In genomic region chr14:61894452-61895077, GRCh38 we compare ENCODE assay signal across 9 cellular contexts.
DNase-seq lines count a peak whose midpoint lies in the region; TF ChIP-seq lines count a peak whose summit lies in the region.
"Had no signal": no experiment of that assay in that cellular context is flagged by ENCODE, and none has a peak within 500 bp of the region (broad histone marks: within the 10 kb centered on the region; RNA-seq: fewer than 3 reads in every experiment).

No MANE protein-coding gene starts in this region.

- H3K4me3 Mint-ChIP-seq in CD8-positive, alpha-beta memory T cell: no peak overlapping the region

- no peak overlapping the region for H3K4me2 ChIP-seq in GM23248 (ENCODE audit: unreplicated experiment)

- no peak overlapping the region for H2AFZ ChIP-seq in GM23248

- H4K20me1 ChIP-seq in GM23248 (ENCODE audit: insufficient read depth): no peaks in the 10 kb centered on the region

- no peaks in the 10 kb centered on the region for H3F3A ChIP-seq in GM23248 (ENCODE audit: insufficient read depth)

- peak; percentile 10 to 60 (median 20) for DNase-seq in CD8-positive, alpha-beta memory T cell
- DNase-seq in GM23248 (peak; percentile 86), NCI-H187 treated with DMSO at 0.1 percent for 48 hours (lab: John Stamatoyannopoulos, UW) (peak; percentile 65), caudate nucleus (lab: John Stamatoyannopoulos, UW) (peak in 47 of 61 donors; percentile 2 to 87 (median 47)), NCI-H128 (lab: John Stamatoyannopoulos, UW; ENCODE audit: unreplicated experiment) (no peak)
- peak; percentile 15 to 66 (median 45) for DNase-seq in stimulated activated CD4-positive, alpha-beta T cell treated with anti-CD3 and anti-CD28 coated beads, TNF-alpha, amount 100 ng/mL, for 48 hours (ENCODE audit: low read depth in 3 of 3)

- in situ Hi-C loops in GM23248 (cut with MboI): no loop called here

- CTCF ChIA-PET in CD8-positive, alpha-beta memory T cell (lab: Charles Lee): interaction anchor here (0.6 to 1.8 kb wide), 7 partner anchors 10 to 237 kb away, joined by 3 to 8 read pairs (median 6); no protein-coding TSS in a partner anchor

- no peak overlapping the region for H3K4me3 ChIP-seq in CD8-positive, alpha-beta memory T cell (ENCODE audit: low read length)
- H3K4me3 ChIP-seq in GM23248 (no peak overlapping the region), liver (ENCODE audit: low read depth in 1 of 3, low read length in 3 of 3) (no peak overlapping the region)
- H3K4me3 ChIP-seq: tibial artery had no signal

- H3K9ac ChIP-seq in GM23248 (no peak overlapping the region), liver (ENCODE audit: low read depth in 1 of 2, low read length in 2 of 2) (no peak overlapping the region)

- H3K4me1 ChIP-seq in CD8-positive, alpha-beta memory T cell (ENCODE audit: insufficient read depth, low read length): peaks cover 8% of the 10 kb centered on the region
- H3K4me1 ChIP-seq in GM23248 (ENCODE audit: insufficient read depth) (no peaks in the 10 kb centered on the region), liver (ENCODE audit: control insufficient read depth in 4 of 4, insufficient read depth in 4 of 4, low read length in 3 of 4) (no peaks in the 10 kb centered on the region)
- H3K4me1 ChIP-seq: tibial artery had no signal

- no peaks in the 10 kb centered on the region for H3K9me2 ChIP-seq in GM23248 (ENCODE audit: insufficient read depth)

- peak; percentile 90 for TF ChIP-seq CTCF in VCaP (conservative IDR thresholded peaks at IDR 0.05)
- TF ChIP-seq CTCF in liver (IDR thresholded peaks at IDR 0.05; ENCODE audit: low read depth, low read length, missing input control): peak; percentile 51

- H3K9me3 Mint-ChIP-seq in CD8-positive, alpha-beta memory T cell: no peaks in the 10 kb centered on the region

- H3K27ac Mint-ChIP-seq in CD8-positive, alpha-beta memory T cell: peak overlapping the region in 1 of 8 donors; percentile 2

- POLR2A ChIA-PET in CD8-positive, alpha-beta memory T cell (lab: Charles Lee): no interaction called here

- TF ChIP-seq RAD21 in liver (IDR thresholded peaks at IDR 0.05): peak; percentile 67 to 81

- H3K9me3 ChIP-seq in CD8-positive, alpha-beta memory T cell (ENCODE audit: low read length): no peaks in the 10 kb centered on the region
- H3K9me3 ChIP-seq in GM23248 (ENCODE audit: low read depth): no peaks in the 10 kb centered on the region
- no peaks in the 10 kb centered on the region for H3K9me3 ChIP-seq in liver (ENCODE audit: control insufficient read depth in 4 of 4, low read length in 3 of 4)
- H3K9me3 ChIP-seq: tibial artery had no signal

- WGBS in GM23248 (ENCODE audit: low coverage in 1 of 2, low lambda C conversion rate in 2 of 2, missing lambda C conversion rate in 2 of 2), 2 experiments: 38 to 40% methylated on average over 5 of the region's 5 CpGs
- 44% methylated on average over 5 of the region's 5 CpGs for WGBS in liver

- H3K4me1 Mint-ChIP-seq in CD8-positive, alpha-beta memory T cell: peaks cover 9 to 16% (median 11%) of the 10 kb centered on the region in 3 donors

- H3K27me3 Mint-ChIP-seq in CD8-positive, alpha-beta memory T cell: peaks cover 7% of the 10 kb centered on the region in 2 donors

- H3K79me2 ChIP-seq in GM23248 (ENCODE audit: insufficient read depth): no peaks in the 10 kb centered on the region

- no peaks in the 10 kb centered on the region for H3K27me3 ChIP-seq in CD8-positive, alpha-beta memory T cell (ENCODE audit: insufficient read depth, low read length, poor library complexity, severe bottlenecking)
- peaks cover 19% of the 10 kb centered on the region for H3K27me3 ChIP-seq in GM23248 (replicated peaks; ENCODE audit: insufficient read depth)
- no peaks in the 10 kb centered on the region for H3K27me3 ChIP-seq in liver (ENCODE audit: control insufficient read depth in 4 of 4, insufficient read depth in 4 of 4, low read length in 3 of 4)

- no peak overlapping the region for H3K27ac ChIP-seq in CD8-positive, alpha-beta memory T cell (ENCODE audit: low read depth, low read length)
- H3K27ac ChIP-seq in GM23248 (no peak overlapping the region), VCaP (no peak overlapping the region), caudate nucleus (ENCODE audit: low read depth, low read length) (no peak overlapping the region), liver (ENCODE audit: low read depth in 1 of 2, low read length in 2 of 2) (no peak overlapping the region)
- H3K27ac ChIP-seq: tibial artery had no signal

- no peaks in the 10 kb centered on the region for H3K36me3 Mint-ChIP-seq in CD8-positive, alpha-beta memory T cell

- H3K36me3 ChIP-seq in CD8-positive, alpha-beta memory T cell (ENCODE audit: insufficient read depth, low read length): no peaks in the 10 kb centered on the region
- H3K36me3 ChIP-seq in GM23248 (ENCODE audit: low read depth): no peaks in the 10 kb centered on the region
- H3K36me3 ChIP-seq in liver (ENCODE audit: control insufficient read depth in 4 of 4, insufficient read depth in 3 of 4, low read depth in 1 of 4, low read length in 3 of 4): no peaks in the 10 kb centered on the region
- H3K36me3 ChIP-seq: tibial artery had no signal

TF ChIP-seq in liver, 16 proteins besides CTCF, POLR2A, EP300 and RAD21:
- no peak for TF ChIP-seq EGR1 (IDR thresholded peaks at IDR 0.05; ENCODE audit: low read depth in 2 of 2)
- TF ChIP-seq FOXA2 (IDR thresholded peaks at IDR 0.05): no peak
- TF ChIP-seq, protein P1, sequence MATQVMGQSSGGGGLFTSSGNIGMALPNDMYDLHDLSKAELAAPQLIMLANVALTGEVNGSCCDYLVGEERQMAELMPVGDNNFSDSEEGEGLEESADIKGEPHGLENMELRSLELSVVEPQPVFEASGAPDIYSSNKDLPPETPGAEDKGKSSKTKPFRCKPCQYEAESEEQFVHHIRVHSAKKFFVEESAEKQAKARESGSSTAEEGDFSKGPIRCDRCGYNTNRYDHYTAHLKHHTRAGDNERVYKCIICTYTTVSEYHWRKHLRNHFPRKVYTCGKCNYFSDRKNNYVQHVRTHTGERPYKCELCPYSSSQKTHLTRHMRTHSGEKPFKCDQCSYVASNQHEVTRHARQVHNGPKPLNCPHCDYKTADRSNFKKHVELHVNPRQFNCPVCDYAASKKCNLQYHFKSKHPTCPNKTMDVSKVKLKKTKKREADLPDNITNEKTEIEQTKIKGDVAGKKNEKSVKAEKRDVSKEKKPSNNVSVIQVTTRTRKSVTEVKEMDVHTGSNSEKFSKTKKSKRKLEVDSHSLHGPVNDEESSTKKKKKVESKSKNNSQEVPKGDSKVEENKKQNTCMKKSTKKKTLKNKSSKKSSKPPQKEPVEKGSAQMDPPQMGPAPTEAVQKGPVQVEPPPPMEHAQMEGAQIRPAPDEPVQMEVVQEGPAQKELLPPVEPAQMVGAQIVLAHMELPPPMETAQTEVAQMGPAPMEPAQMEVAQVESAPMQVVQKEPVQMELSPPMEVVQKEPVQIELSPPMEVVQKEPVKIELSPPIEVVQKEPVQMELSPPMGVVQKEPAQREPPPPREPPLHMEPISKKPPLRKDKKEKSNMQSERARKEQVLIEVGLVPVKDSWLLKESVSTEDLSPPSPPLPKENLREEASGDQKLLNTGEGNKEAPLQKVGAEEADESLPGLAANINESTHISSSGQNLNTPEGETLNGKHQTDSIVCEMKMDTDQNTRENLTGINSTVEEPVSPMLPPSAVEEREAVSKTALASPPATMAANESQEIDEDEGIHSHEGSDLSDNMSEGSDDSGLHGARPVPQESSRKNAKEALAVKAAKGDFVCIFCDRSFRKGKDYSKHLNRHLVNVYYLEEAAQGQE (IDR thresholded peaks at IDR 0.05): no peak
- TF ChIP-seq TAF1 (conservative IDR thresholded peaks at IDR 0.05): no peak
- TF ChIP-seq ATF3 (IDR thresholded peaks at IDR 0.05): no peak
- no peak for TF ChIP-seq SP1 (IDR thresholded peaks at IDR 0.05)
- no peak for TF ChIP-seq RXRA (IDR thresholded peaks at IDR 0.05)
- TF ChIP-seq NR2F2 (IDR thresholded peaks at IDR 0.05): no peak
- TF ChIP-seq JUND (IDR thresholded peaks at IDR 0.05): no peak
- TF ChIP-seq GABPA (IDR thresholded peaks at IDR 0.05 in 1 of 2, conservative IDR thresholded peaks at IDR 0.05 in 1 of 2): no peak
- no peak for TF ChIP-seq YY1 (IDR thresholded peaks at IDR 0.05)
- TF ChIP-seq HNF4G (IDR thresholded peaks at IDR 0.05): no peak
- TF ChIP-seq, protein P2, sequence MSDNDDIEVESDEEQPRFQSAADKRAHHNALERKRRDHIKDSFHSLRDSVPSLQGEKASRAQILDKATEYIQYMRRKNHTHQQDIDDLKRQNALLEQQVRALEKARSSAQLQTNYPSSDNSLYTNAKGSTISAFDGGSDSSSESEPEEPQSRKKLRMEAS (IDR thresholded peaks at IDR 0.05): no peak
- TF ChIP-seq HNF4A (conservative IDR thresholded peaks at IDR 0.05): no peak
- TF ChIP-seq ZBTB33 (IDR thresholded peaks at IDR 0.05): no peak
- TF ChIP-seq FOXA1 (IDR thresholded peaks at IDR 0.05): no peak
TF ChIP-seq in liver: peak in this region for 0.
